ENCODE assay signal across 19 cellular contexts in genomic region chr9:5531251-5531972, GRCh38. TPM values are rescaled to one million over a fixed set of nuclear protein-coding genes. Genes with fewer than 3 reads are reported as not detected.
DNase-seq lines count a peak whose midpoint lies in the region; ATAC-seq, FAIRE-seq and TF ChIP-seq lines count a peak whose summit lies in the region.
"Had no signal": no experiment of that assay in that cellular context is flagged by ENCODE, and none has a peak within 500 bp of the region (broad histone marks: within the 10 kb centered on the region; RNA-seq: fewer than 3 reads in every experiment).

No MANE protein-coding gene starts in this region.

- BruUV-seq in HepG2 (replicated peaks; lab: Mats Ljungman, UMichigan) = no TSS peak

- POLR2A ChIA-PET in HepG2 (lab: Yijun Ruan, JAX) = no interaction called here

- H4K20me1 ChIP-seq in HepG2 (ENCODE audit: insufficient read depth, low read length) = no peaks in the 10 kb centered on the region

- 4% methylated on average over 2 of the region's 2 CpGs for WGBS in HepG2 (ENCODE audit: low lambda C conversion rate)

- ATAC-seq in GM18907 (IDR thresholded peaks at IDR 0.05; ENCODE audit: unreplicated experiment) (peak; percentile 43), HepG2 (no peak), HG03442 (IDR thresholded peaks at IDR 0.05; ENCODE audit: unreplicated experiment) (no peak)
- ATAC-seq: heart left ventricle had no signal

- in situ Hi-C loops in HepG2 (cut with HindIII; ENCODE audit: extremely low pct_ligation_motif_present, low pct_unique_long_range_greater_than_20kb) = no loop called here

- intact Hi-C loops in HepG2 (cut with micrococcal nuclease; ENCODE audit: unreplicated experiment) = no loop called here

- H3K4me3 Mint-ChIP-seq in T-helper 2 cell treated with Interferon-gamma antibody and Interleukin-4, amounts not matched to agents 5 μg/mL and 100 μg/mL, for 36 hours = peak overlapping the region; percentile 48

- no peak overlapping the region for H3K9ac ChIP-seq in HepG2 (ENCODE audit: insufficient read depth, low read depth, low read length)

- peaks cover 15% of the 10 kb centered on the region for H3K36me3 Mint-ChIP-seq in T-helper 2 cell treated with Interferon-gamma antibody and Interleukin-4, amounts not matched to agents 5 μg/mL and 100 μg/mL, for 36 hours (ENCODE audit: low read depth)

- no peak for TF ChIP-seq RAD21 in HepG2 (CRISPR knock-in tag; IDR thresholded peaks at IDR 0.05)

- no peak for TF ChIP-seq POLR2A in HepG2 (IDR thresholded peaks at IDR 0.05; ENCODE audit: insufficient read depth in 1 of 2, low read depth in 2 of 2, low read length in 2 of 2)

- no peak overlapping the region for H3K4me3 ChIP-seq in HepG2 (replicated peaks in 1 of 3; ENCODE audit: insufficient read depth in 1 of 3, low read depth in 2 of 3, low read length in 3 of 3)
- H3K4me3 ChIP-seq: adrenal gland, heart left ventricle had no signal

- no peaks in the 10 kb centered on the region for H3K9me3 ChIP-seq in HepG2 (ENCODE audit: low read length)
- H3K9me3 ChIP-seq: adrenal gland, heart left ventricle had no signal

- DNase-seq in CD1c-positive myeloid dendritic cell (ENCODE audit: extremely low spot score) (peak; percentile 47), HepG2 (ENCODE audit: low spot score) (no peak), DMS153 (lab: John Stamatoyannopoulos, UW) (no peak), NOMO-1 treated with DMSO at 0.1 percent for 48 hours (lab: John Stamatoyannopoulos, UW; ENCODE audit: unreplicated experiment) (no peak)
- DNase-seq in T-helper 2 cell treated with Interferon-gamma antibody and Interleukin-4, amounts not matched to agents 5 μg/mL and 100 μg/mL, for 36 hours (ENCODE audit: low spot score) = no peak
- no peak for DNase-seq in activated effector memory CD4-positive, alpha-beta T cell treated with anti-CD3 and anti-CD28 coated beads, Interleukin-2, amount 50 U/mL, for 16 hours
- DNase-seq: activated CD8-positive, alpha-beta memory T cell treated with anti-CD3 and anti-CD28 coated beads, Interleukin-2, amount 50 U/mL, for 48 hours; adrenal gland; erythroblast; heart left ventricle; NCI-H1092; NCI-H2171; NK-92 treated with Interleukin-12 subunit alpha and Interleukin-12 subunit beta, amount 100 ng/mL, for 24 hours; posterior cingulate gyrus; substantia nigra had no signal

- H3K27me3 ChIP-seq in HepG2 (ENCODE audit: control insufficient read depth in 1 of 2, insufficient read depth in 2 of 2, low read length in 2 of 2) = 0 out of 5 replicates have a peak, but pooled peaks cover 0 to 3% of the 10 kb centered on the region in 2 experiments
- H3K27me3 ChIP-seq: adrenal gland, heart left ventricle had no signal

- TF ChIP-seq CTCF in HepG2 (CRISPR knock-in tag; IDR thresholded peaks at IDR 0.05) = no peak

- H3K4me2 ChIP-seq in HepG2 (ENCODE audit: low read depth, low read length) = no peak overlapping the region

- FAIRE-seq in HepG2 (lab: Jason Lieb, UNC) = no peak

- H3K79me2 ChIP-seq in HepG2 (ENCODE audit: insufficient read depth, low read length) = no peaks in the 10 kb centered on the region

- H3K36me3 ChIP-seq in HepG2 (replicated peaks in 1 of 2; ENCODE audit: control insufficient read depth in 1 of 2, insufficient read depth in 2 of 2, low read length in 2 of 2) = no peaks in the 10 kb centered on the region
- H3K36me3 ChIP-seq: adrenal gland had no signal

- TF ChIP-seq EP300 in HepG2 (IDR thresholded peaks at IDR 0.05; ENCODE audit: low read depth in 2 of 2, low read length in 2 of 2) (no peak), HepG2 (CRISPR knock-in tag; IDR thresholded peaks at IDR 0.05; ENCODE audit: borderline replicate concordance) (no peak)

- peak overlapping the region; percentile 78 for H3K27ac Mint-ChIP-seq in T-helper 2 cell treated with Interferon-gamma antibody and Interleukin-4, amounts not matched to agents 5 μg/mL and 100 μg/mL, for 36 hours

- no peak overlapping the region for H2AFZ ChIP-seq in HepG2 (ENCODE audit: low read length)

- peaks cover 18% of the 10 kb centered on the region for H3K4me1 Mint-ChIP-seq in T-helper 2 cell treated with Interferon-gamma antibody and Interleukin-4, amounts not matched to agents 5 μg/mL and 100 μg/mL, for 36 hours (ENCODE audit: low read depth)

- H3K9me3 Mint-ChIP-seq in T-helper 2 cell treated with Interferon-gamma antibody and Interleukin-4, amounts not matched to agents 5 μg/mL and 100 μg/mL, for 36 hours = no peaks in the 10 kb centered on the region

- CTCF ChIA-PET in HepG2 (lab: Yijun Ruan, JAX; ENCODE audit: low intra/inter-chr PET ratio, low total read pairs) = no interaction called here

- H3K4me1 ChIP-seq in HepG2 (ENCODE audit: insufficient read depth, low read length) = no peaks in the 10 kb centered on the region; the same call in 1 of the 2 replicates
- H3K4me1 ChIP-seq: adrenal gland had no signal

- no peaks in the 10 kb centered on the region for H3K27me3 Mint-ChIP-seq in T-helper 2 cell treated with Interferon-gamma antibody and Interleukin-4, amounts not matched to agents 5 μg/mL and 100 μg/mL, for 36 hours (ENCODE audit: low read depth)

- H3K27ac ChIP-seq in HepG2 (ENCODE audit: extremely low read length, insufficient read depth, low read length) = no peak overlapping the region
- H3K27ac ChIP-seq: adrenal gland, heart left ventricle, VCaP had no signal

TF ChIP-seq in HepG2, 621 proteins besides CTCF, POLR2A, EP300 and RAD21:
- TF ChIP-seq MAFF (IDR thresholded peaks at IDR 0.05; ENCODE audit: low read depth, low read length) = peak; percentile 30; the same call in 1 of the 2 replicates
- no peak for TF ChIP-seq ZNF260 (CRISPR knock-in tag; IDR thresholded peaks at IDR 0.05; ENCODE audit: borderline replicate concordance, low read depth)
- TF ChIP-seq ZNF614 (CRISPR knock-in tag; IDR thresholded peaks at IDR 0.05; ENCODE audit: borderline replicate concordance) = no peak
- no peak for TF ChIP-seq KDM4B (CRISPR knock-in tag; IDR thresholded peaks at IDR 0.05)
- no peak for TF ChIP-seq HINFP (CRISPR knock-in tag; IDR thresholded peaks at IDR 0.05; ENCODE audit: low read depth)
- TF ChIP-seq IRF9 (CRISPR knock-in tag; IDR thresholded peaks at IDR 0.05; ENCODE audit: borderline replicate concordance) = no peak
- peak; percentile 34 to 57; a peak in 3 of 4 replicates for TF ChIP-seq MAFK (conservative IDR thresholded peaks at IDR 0.05 in 1 of 2, IDR thresholded peaks at IDR 0.05 in 1 of 2; ENCODE audit: low read length in 2 of 2)

RNA-seq across cellular contexts. Expression of gene PDCD1LG2, which starts 21.1 kb away (rescaled TPM):
- not detected in 2 replicates for total RNA-seq in HepG2 (2016; rRNA removed; fragmentation: Illumina TruSeq; extraction: Trizol)
- not detected in 2 replicates for total RNA-seq in HepG2 (2016; cell fraction: cytosol; rRNA removed; fragmentation: Illumina TruSeq; extraction: Trizol; ENCODE audit: low read depth)
- total RNA-seq in HepG2 (2016; cell fraction: insoluble cytoplasmic fraction; rRNA removed; fragmentation: Illumina TruSeq; extraction: Trizol) = not detected in 2 replicates
- total RNA-seq in HepG2 (2016; cell fraction: membrane; rRNA removed; fragmentation: Illumina TruSeq; extraction: Trizol) = not detected in 2 replicates
- total RNA-seq in HepG2 (2016; cell fraction: nucleus; rRNA removed; fragmentation: Illumina TruSeq; extraction: Trizol) = not detected in 2 replicates
- not detected in 2 replicates for polyA plus RNA-seq in HepG2 (2011; rRNA removed)
- polyA plus RNA-seq in HepG2 (2011; cell fraction: cytosol; rRNA removed) = not detected in 2 replicates
- polyA plus RNA-seq in HepG2 (2011; cell fraction: nucleus; rRNA removed) = not detected in 2 replicates
- not detected in 2 replicates for polyA plus RNA-seq in HepG2 (2012)
- polyA plus RNA-seq in HepG2 (2016; cell fraction: cytosol; fragmentation: Illumina TruSeq; extraction: Trizol; ENCODE audit: low read depth) = not detected in 2 replicates
- polyA plus RNA-seq in HepG2 (2016; cell fraction: insoluble cytoplasmic fraction; fragmentation: Illumina TruSeq; extraction: Trizol; ENCODE audit: low read depth) = not detected in 2 replicates
- polyA plus RNA-seq in HepG2 (2016; cell fraction: membrane; fragmentation: Illumina TruSeq; extraction: Trizol; ENCODE audit: low read depth) = not detected in 2 replicates
- not detected in 2 replicates for polyA plus RNA-seq in HepG2 (2016; cell fraction: nucleus; fragmentation: Illumina TruSeq; extraction: Trizol; ENCODE audit: insufficient read depth, low read depth)
- 0.07 TPM in 1 of 2 replicates, not detected in the other for polyA minus RNA-seq in HepG2 (2011; rRNA and poly(A)+ RNA removed; ENCODE audit: low replicate concordance)
- polyA minus RNA-seq in HepG2 (2011; cell fraction: cytosol; rRNA and poly(A)+ RNA removed) = not detected in 2 replicates
- not detected in 2 replicates for polyA minus RNA-seq in HepG2 (2011; cell fraction: nucleus; rRNA and poly(A)+ RNA removed)
- total RNA-seq: SK-MEL-5 had no signal
